ENCODE assay signal across 11 cellular contexts in genomic region chr3:187974857-187975257, GRCh38.
DNase-seq lines count a peak whose midpoint lies in the region; ATAC-seq and TF ChIP-seq lines count a peak whose summit lies in the region.
"Had no signal": no experiment of that assay in that cellular context is flagged by ENCODE, and none has a peak within 500 bp of the region (broad histone marks: within the 10 kb centered on the region; RNA-seq: fewer than 3 reads in every experiment).

No MANE protein-coding gene starts in this region.

- in situ Hi-C loops in Panc1 (cut with HindIII; ENCODE audit: low pct_unique_long_range_greater_than_20kb, low sequenced_read_pairs), result no loop called here

- H3K9me3 Mint-ChIP-seq in activated T-cell treated with anti-CD3 and anti-CD28 coated beads, Interleukin-2, amount 50 U/mL, for 4 hours, result peaks cover 8% of the 10 kb centered on the region

- peaks cover 3% of the 10 kb centered on the region for H3K36me3 Mint-ChIP-seq in activated T-cell treated with anti-CD3 and anti-CD28 coated beads, Interleukin-2, amount 50 U/mL, for 4 hours (ENCODE audit: insufficient read depth)

- WGBS in ovary, 3 donors, result 50 to 60% (median 56%) methylated on average over 4 of the region's 4 CpGs

- CTCF ChIA-PET in Panc1 (lab: Charles Lee), result interaction anchor here (0.6 kb wide), 1 partner anchor 21 kb away, joined by 3 read pairs; no protein-coding TSS in a partner anchor

- H3K4me1 ChIP-seq in Panc1 (ENCODE audit: control insufficient read depth, insufficient read depth, low read length) (no peaks in the 10 kb centered on the region), ovary (ENCODE audit: insufficient read depth) (no peaks in the 10 kb centered on the region)
- peaks cover 39% of the 10 kb centered on the region for H3K4me1 ChIP-seq in effector memory CD4-positive, alpha-beta T cell (ENCODE audit: control insufficient read depth, insufficient read depth, low read length, poor library complexity, severe bottlenecking)

- ATAC-seq in activated T-cell treated with anti-CD3 and anti-CD28 coated beads, Interleukin-2, amount 50 U/mL, for 4 hours, result peak; percentile 45 to 54
- ATAC-seq in Panc1 (no peak), HG02763 (IDR thresholded peaks at IDR 0.05; ENCODE audit: unreplicated experiment) (no peak)
- ATAC-seq in stimulated activated naive CD8-positive, alpha-beta T cell treated with anti-CD3 and anti-CD28 coated beads, Interleukin-15, Interleukin-2, amounts not matched to agents 100 U/mL and 50 U/mL, for 24 hours, result peak; percentile 33

- peak overlapping the region; percentile 67 for H3K4me3 Mint-ChIP-seq in activated T-cell treated with anti-CD3 and anti-CD28 coated beads, Interleukin-2, amount 50 U/mL, for 4 hours

- H3K27me3 ChIP-seq in Panc1 (ENCODE audit: control insufficient read depth, insufficient read depth, low read length) (no peaks in the 10 kb centered on the region), ovary (no peaks in the 10 kb centered on the region)
- H3K27me3 ChIP-seq in effector memory CD4-positive, alpha-beta T cell (replicated peaks; ENCODE audit: control insufficient read depth, insufficient read depth, low read length, poor library complexity, severe bottlenecking), result no peaks in the 10 kb centered on the region

- TF ChIP-seq CTCF in Panc1 (IDR thresholded peaks at IDR 0.05) (peak; percentile 22; the same call in 1 of the 2 replicates), ovary (IDR thresholded peaks at IDR 0.05) (no peak)

- POLR2A ChIA-PET in Panc1 (lab: Charles Lee), result no interaction called here

- H3K4me3 ChIP-seq in Panc1 (ENCODE audit: low read depth in 2 of 2, low read length in 2 of 2), result no peak overlapping the region
- no peak overlapping the region for H3K4me3 ChIP-seq in effector memory CD4-positive, alpha-beta T cell (ENCODE audit: insufficient read depth, low read depth, low read length, poor library complexity, severe bottlenecking)
- no peak overlapping the region for H3K4me3 ChIP-seq in ovary

- TF ChIP-seq EP300 in ovary (IDR thresholded peaks at IDR 0.05), result no peak

- TF ChIP-seq POLR2A in ovary (IDR thresholded peaks at IDR 0.05), result no peak

- H3K36me3 ChIP-seq in Panc1 (ENCODE audit: control insufficient read depth, insufficient read depth, low read length), result no peaks in the 10 kb centered on the region
- no peaks in the 10 kb centered on the region for H3K36me3 ChIP-seq in effector memory CD4-positive, alpha-beta T cell (ENCODE audit: control insufficient read depth, insufficient read depth, low read length)
- H3K36me3 ChIP-seq in ovary, result no peaks in the 10 kb centered on the region

- H3K4me1 Mint-ChIP-seq in activated T-cell treated with anti-CD3 and anti-CD28 coated beads, Interleukin-2, amount 50 U/mL, for 4 hours (ENCODE audit: low read depth), result peaks cover 60% of the 10 kb centered on the region

- no peaks in the 10 kb centered on the region for H3K9me3 ChIP-seq in Panc1 (ENCODE audit: control insufficient read depth, insufficient read depth, low read depth, low read length)
- H3K9me3 ChIP-seq in effector memory CD4-positive, alpha-beta T cell (ENCODE audit: control insufficient read depth, low read length), result no peaks in the 10 kb centered on the region
- H3K9me3 ChIP-seq in ovary, result no peaks in the 10 kb centered on the region

- no peaks in the 10 kb centered on the region for H3K27me3 Mint-ChIP-seq in activated T-cell treated with anti-CD3 and anti-CD28 coated beads, Interleukin-2, amount 50 U/mL, for 4 hours (ENCODE audit: low read depth)

- intact Hi-C loops in Panc1 (cut with micrococcal nuclease; ENCODE audit: unreplicated experiment) (no loop called here), ovary (cut with DNase I) (no loop called here)

- no TSS peak for BruUV-seq in Panc1 (replicated peaks; lab: Mats Ljungman, UMichigan)

- no peak for DNase-seq in activated T-cell treated with anti-CD3 and anti-CD28 coated beads, Interleukin-2, amount 50 U/mL, for 4 hours
- DNase-seq in activated T-cell treated with anti-CD3 and anti-CD28 coated beads for 4 hours, result no peak
- no peak for DNase-seq in Panc1 (ENCODE audit: low read depth, low spot score)
- no peak for DNase-seq in effector memory CD4-positive, alpha-beta T cell
- DNase-seq in stimulated activated naive CD8-positive, alpha-beta T cell treated with anti-CD3 and anti-CD28 coated beads, Interleukin-15, Interleukin-2, amounts not matched to agents 100 U/mL and 50 U/mL, for 24 hours, result no peak
- no peak for DNase-seq in ovary
- DNase-seq in pons (ENCODE audit: low spot score), result no peak
- DNase-seq: AML-193, cortex of kidney, NCI-H1092 had no signal

- no peak overlapping the region for H3K27ac ChIP-seq in Panc1 (ENCODE audit: low read length)
- peak overlapping the region; percentile 72 for H3K27ac ChIP-seq in effector memory CD4-positive, alpha-beta T cell (ENCODE audit: insufficient read depth, low read length, poor library complexity, severe bottlenecking)
- no peak overlapping the region for H3K27ac ChIP-seq in ovary

Comparison
In these comparisons a context has a peak if more than half of its experiments do, and no peak if none do; other contexts are left out.
1. ATAC-seq: peak in activated T-cell treated with anti-CD3 and anti-CD28 coated beads, Interleukin-2, amount 50 U/mL, for 4 hours (2 of 2) and stimulated activated naive CD8-positive, alpha-beta T cell treated with anti-CD3 and anti-CD28 coated beads, Interleukin-15, Interleukin-2, amounts not matched to agents 100 U/mL and 50 U/mL, for 24 hours (single experiment); none in Panc1 (single experiment) and HG02763 (single experiment).